Comparison of ENCODE assay signal across 1 cellular context in genomic region chr12:108614639-108615038, GRCh38.
TF ChIP-seq lines count a peak whose summit lies in the region.

No MANE protein-coding gene starts in this region.

TF ChIP-seq in WTC11, 78 proteins besides CTCF, POLR2A, EP300 and RAD21:
- TF ChIP-seq AR (CRISPR knock-in tag; IDR thresholded peaks at IDR 0.05) (no peak), ATF3 (CRISPR knock-in tag; conservative IDR thresholded peaks at IDR 0.05) (no peak), E2F1 (CRISPR knock-in tag; IDR thresholded peaks at IDR 0.05) (no peak), USF2 (CRISPR knock-in tag; IDR thresholded peaks at IDR 0.05) (no peak), RORB (CRISPR knock-in tag; IDR thresholded peaks at IDR 0.05) (no peak), ZBTB43 (CRISPR knock-in tag; IDR thresholded peaks at IDR 0.05) (no peak)
